In genomic region chr3:13134166-13134878, GRCh38 we compare ENCODE assay signal across 13 cellular contexts.
"Had no signal": no experiment of that assay in that cellular context is flagged by ENCODE, and none has a peak within 500 bp of the region (broad histone marks: within the 10 kb centered on the region; RNA-seq: fewer than 3 reads in every experiment).

No MANE protein-coding gene starts in this region.

- H2AFZ ChIP-seq: hepatocyte had no signal

- H3K4me3 Mint-ChIP-seq: activated CD8-positive, alpha-beta T cell treated with anti-CD3 and anti-CD28 coated beads for 36 hours; mesothelial cell of epicardium; nephron progenitor cell; stimulated activated effector memory CD8-positive, alpha-beta T cell treated with anti-CD3 and anti-CD28 coated beads, Interleukin-12 subunit alpha, Interleukin-12 subunit beta, amount 100 ng/mL, for 72 hours; T-helper 17 cell had no signal

- H3K27ac Mint-ChIP-seq: activated CD8-positive, alpha-beta T cell treated with anti-CD3 and anti-CD28 coated beads for 36 hours; mesothelial cell of epicardium; nephron progenitor cell; stimulated activated effector memory CD8-positive, alpha-beta T cell treated with anti-CD3 and anti-CD28 coated beads, Interleukin-12 subunit alpha, Interleukin-12 subunit beta, amount 100 ng/mL, for 72 hours had no signal

- H3K79me2 ChIP-seq: hepatocyte had no signal

- H3K36me3 Mint-ChIP-seq: mesothelial cell of epicardium; stimulated activated effector memory CD8-positive, alpha-beta T cell treated with anti-CD3 and anti-CD28 coated beads, Interleukin-12 subunit alpha, Interleukin-12 subunit beta, amount 100 ng/mL, for 72 hours had no signal

- ATAC-seq: activated CD8-positive, alpha-beta T cell treated with anti-CD3 and anti-CD28 coated beads for 36 hours; stimulated activated effector memory CD8-positive, alpha-beta T cell treated with anti-CD3 and anti-CD28 coated beads, Interleukin-12 subunit alpha, Interleukin-12 subunit beta, amount 100 ng/mL, for 72 hours; T-helper 17 cell had no signal

- H3K4me1 ChIP-seq: ascending aorta, breast epithelium, thyroid gland had no signal

- H3K27ac ChIP-seq: ascending aorta, breast epithelium, hepatocyte, thyroid gland had no signal

- H3K4me3 ChIP-seq: ascending aorta, breast epithelium, hepatocyte, thyroid gland had no signal

- H3K4me2 ChIP-seq: hepatocyte had no signal

- DNase-seq: activated CD4-positive, alpha-beta T cell treated with anti-CD3 and anti-CD28 coated beads for 48 hours; activated CD8-positive, alpha-beta T cell treated with anti-CD3 and anti-CD28 coated beads for 36 hours; activated naive CD4-positive, alpha-beta T cell treated with Interleukin-2 at 50 U/mL for 16 hours; nephron progenitor cell; thyroid gland had no signal

- H3K36me3 ChIP-seq: ascending aorta, breast epithelium, thyroid gland had no signal

- H3K4me1 Mint-ChIP-seq: mesothelial cell of epicardium; stimulated activated effector memory CD8-positive, alpha-beta T cell treated with anti-CD3 and anti-CD28 coated beads, Interleukin-12 subunit alpha, Interleukin-12 subunit beta, amount 100 ng/mL, for 72 hours had no signal

- H3K9me3 ChIP-seq: ascending aorta, breast epithelium, thyroid gland had no signal

- H3K27me3 ChIP-seq: ascending aorta, breast epithelium, hepatocyte, thyroid gland had no signal

- H3K9me3 Mint-ChIP-seq: activated CD8-positive, alpha-beta T cell treated with anti-CD3 and anti-CD28 coated beads for 36 hours; mesothelial cell of epicardium; nephron progenitor cell; stimulated activated effector memory CD8-positive, alpha-beta T cell treated with anti-CD3 and anti-CD28 coated beads, Interleukin-12 subunit alpha, Interleukin-12 subunit beta, amount 100 ng/mL, for 72 hours had no signal

- FAIRE-seq: endometrium, keratinocyte had no signal
